In the genomic region with DNA sequence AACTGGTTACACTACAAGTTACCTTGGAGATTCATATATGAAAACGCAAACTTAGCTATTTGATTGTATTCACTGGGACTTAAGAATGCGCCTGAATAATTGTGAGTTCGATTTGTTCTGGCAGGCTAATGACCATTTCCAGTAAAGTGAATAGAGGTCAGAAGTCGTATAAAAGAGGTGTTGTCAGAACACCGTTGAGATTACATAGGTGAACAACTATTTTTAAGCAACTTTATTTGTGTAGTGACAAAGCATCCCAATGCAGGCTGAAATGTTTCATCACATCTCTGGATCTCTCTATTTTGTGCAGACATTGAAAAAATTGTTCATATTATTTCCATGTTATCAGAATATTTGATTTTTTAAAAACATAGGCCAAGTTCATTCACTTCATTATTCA, we compare ENCODE assay signal across 35 cellular contexts. TPM values are rescaled to one million over a fixed set of nuclear protein-coding genes. Genes with fewer than 3 reads are reported as not detected.
"Had no signal": no experiment of that assay in that cellular context is flagged by ENCODE, and none has a peak within 500 bp of the region (broad histone marks: within the 10 kb centered on the region; RNA-seq: fewer than 3 reads in every experiment).

No MANE protein-coding gene starts in this region.

- ATAC-seq: activated naive CD4-positive, alpha-beta T cell treated with anti-CD3 and anti-CD28 coated beads, Interleukin-2, amount 50 U/mL, for 72 hours; activated naive CD8-positive, alpha-beta T cell treated with anti-CD3 and anti-CD28 coated beads, Interleukin-2, amount 50 U/mL, for 24 hours; activated T-cell treated with anti-CD3 and anti-CD28 coated beads, Interleukin-2, amount 50 U/mL, for 4 hours; activated T-cell treated with anti-CD3 and anti-CD28 coated beads, Interleukin-2, amount 50 U/mL, for 72 hours; activated T-helper 17 cell treated with anti-CD3 and anti-CD28 coated beads, Interleukin-2, amount 50 U/mL, for 72 hours; body of pancreas had no signal

- H3K4me1 ChIP-seq: adrenal gland, ascending aorta, body of pancreas, breast epithelium had no signal

- H3K4me3 ChIP-seq: adrenal gland, ascending aorta, body of pancreas, breast epithelium, cardiac muscle cell had no signal

- H3K9me3 ChIP-seq: adrenal gland, ascending aorta, body of pancreas, breast epithelium had no signal

- H3K27me3 ChIP-seq: adrenal gland, ascending aorta, body of pancreas, brain microvascular endothelial cell, breast epithelium, cardiac muscle cell had no signal

- H3K36me3 ChIP-seq: adrenal gland, ascending aorta, brain microvascular endothelial cell, breast epithelium, cardiac muscle cell had no signal

- FAIRE-seq: astrocyte, bronchial epithelial cell had no signal

- DNase-seq: activated effector memory CD4-positive, alpha-beta T cell treated with anti-CD3 and anti-CD28 coated beads, Interleukin-2, amount 50 U/mL, for 16 hours; activated effector memory CD4-positive, alpha-beta T cell treated with Interleukin-2 at 50 U/mL for 16 hours; activated gamma-delta T cell; activated gamma-delta T cell treated with Interleukin-2 at 50 U/mL for 16 hours; activated naive CD4-positive, alpha-beta T cell; activated naive CD4-positive, alpha-beta T cell treated with anti-CD3 and anti-CD28 coated beads for 36 hours; activated naive CD4-positive, alpha-beta T cell treated with anti-CD3 and anti-CD28 coated beads, Interleukin-2, amount 10 ng/mL, durations not matched to agents 7 days and 5 days; activated naive CD4-positive, alpha-beta T cell treated with anti-CD3 and anti-CD28 coated beads, Interleukin-2, amount 50 U/mL, for 16 hours; activated naive CD4-positive, alpha-beta T cell treated with Interleukin-2 at 50 U/mL for 16 hours; activated naive CD8-positive, alpha-beta T cell treated with anti-CD3 and anti-CD28 coated beads for 36 hours; activated naive CD8-positive, alpha-beta T cell treated with anti-CD3 and anti-CD28 coated beads, Interleukin-2, amount 10 ng/mL, durations not matched to agents 7 days and 5 days; activated naive CD8-positive, alpha-beta T cell treated with anti-CD3 and anti-CD28 coated beads, Interleukin-2, amount 50 U/mL, for 24 hours; activated T-cell treated with anti-CD3 and anti-CD28 coated beads, Interleukin-2, amount 50 U/mL, for 24 hours; activated T-cell treated with anti-CD3 and anti-CD28 coated beads, Interleukin-2, amount 50 U/mL, for 4 hours; activated T-cell treated with anti-CD3 and anti-CD28 coated beads, Interleukin-2, amount 50 U/mL, for 48 hours; activated T-cell treated with anti-CD3 and anti-CD28 coated beads, Interleukin-2, amount 50 U/mL, for 72 hours; adrenal gland; amniotic stem cell; amygdala; anterior cingulate cortex; aorta; body of pancreas; brain microvascular endothelial cell; caudate nucleus; central memory CD4-positive, alpha-beta T cell; cerebellar nuclear complex had no signal

- H3K27ac ChIP-seq: adrenal gland, ascending aorta, body of pancreas, brain microvascular endothelial cell, breast epithelium, cardiac muscle cell had no signal

RNA-seq across cellular contexts. Expression of a gene that starts 9.3 kb away (rescaled TPM):
- total RNA-seq: activated naive CD8-positive, alpha-beta T cell treated with anti-CD3 and anti-CD28 coated beads, Interleukin-2, amount 10 ng/mL, durations not matched to agents 7 days and 5 days; cardiac muscle cell had no signal
- polyA plus RNA-seq: cardiac muscle cell had no signal

RNA-seq across cellular contexts. Expression of a gene that starts 48.0 kb away (rescaled TPM):
- total RNA-seq: activated naive CD4-positive, alpha-beta T cell treated with anti-CD3 and anti-CD28 coated beads for 36 hours; activated naive CD4-positive, alpha-beta T cell treated with anti-CD3 and anti-CD28 coated beads, Interleukin-2, amount 50 U/mL, for 72 hours; activated naive CD8-positive, alpha-beta T cell treated with anti-CD3 and anti-CD28 coated beads for 36 hours; activated naive CD8-positive, alpha-beta T cell treated with anti-CD3 and anti-CD28 coated beads, Interleukin-2, amount 10 ng/mL, durations not matched to agents 7 days and 5 days; activated T-cell treated with anti-CD3 and anti-CD28 coated beads, Interleukin-2, amount 50 U/mL, for 72 hours; activated T-helper 1 cell treated with anti-CD3 and anti-CD28 coated beads, Interleukin-12 subunit alpha, Interleukin-12 subunit beta, Interleukin-2, Interleukin-4 antibody, amounts not matched to agents 30 ng/mL and 10 ng/mL and 1 ng/mL, durations not matched to agents 14 hours and 24 hours and 36 hours; activated T-helper 2 cell treated with anti-CD3 and anti-CD28 coated beads, Interferon-gamma antibody, Interleukin-2, Interleukin-4, amounts not matched to agents 10 μg/mL and 5 μg/mL and 100 μg/mL, durations not matched to agents 14 hours and 24 hours and 36 hours had no signal
